ENCODE assay signal across 8 cellular contexts in the genomic region with DNA sequence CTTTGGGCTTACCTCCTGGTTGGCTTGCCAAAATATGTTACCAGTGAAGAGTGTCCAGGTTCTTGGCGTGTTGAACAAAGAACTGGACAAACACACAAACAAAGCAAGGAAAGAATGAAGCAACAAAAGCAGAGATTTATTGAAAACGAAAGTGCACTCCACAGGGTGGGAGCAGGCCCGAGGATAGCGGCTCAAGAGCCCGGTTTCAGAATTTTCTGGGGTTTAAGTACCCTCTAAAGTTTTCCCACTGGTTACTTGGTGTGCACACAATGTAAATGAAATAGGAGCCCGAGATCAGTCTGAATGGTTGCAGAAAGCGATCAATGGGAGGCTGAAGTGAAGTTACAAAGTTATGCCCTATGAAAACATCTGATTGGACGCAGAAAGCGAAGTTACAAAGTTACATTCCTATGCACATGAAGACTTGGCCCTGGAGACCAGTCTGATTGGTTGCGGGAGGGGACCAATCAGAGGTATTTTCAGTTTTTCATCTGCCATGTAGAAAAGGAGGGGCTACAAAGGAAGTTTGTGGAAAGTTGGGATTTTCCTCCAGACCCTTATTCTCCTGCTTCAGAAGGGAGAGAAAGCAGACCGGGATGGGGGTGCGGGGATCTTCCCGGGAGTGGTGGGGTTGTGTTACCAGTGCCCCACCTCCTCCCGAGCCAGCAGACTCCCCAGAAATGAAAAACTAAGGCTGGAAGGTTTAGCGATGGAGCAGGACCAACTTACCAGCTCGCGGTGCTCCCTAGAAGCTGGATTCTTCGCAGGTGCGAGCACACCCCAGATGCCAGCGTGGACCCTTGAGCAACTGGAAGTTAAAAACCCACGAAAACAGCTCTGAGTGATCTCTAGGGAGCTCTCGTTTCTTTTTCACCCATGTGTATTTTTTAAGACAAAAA. TPM values are rescaled to one million over a fixed set of nuclear protein-coding genes. Genes with fewer than 3 reads are reported as not detected.
DNase-seq lines count a peak whose midpoint lies in the region; ATAC-seq, FAIRE-seq and TF ChIP-seq lines count a peak whose summit lies in the region.

A gene (minus strand): TSS at position 325 of the 899 bp plus-strand sequence. CDS start 9,472 bp downstream, outside the sequence.

- H3K9me3 ChIP-seq in AG04450 (ENCODE audit: control insufficient read depth, insufficient read depth, low read length) (no peaks in the 10 kb centered on the region), left lung (no peaks in the 10 kb centered on the region)

- CTCF ChIA-PET in AG04450 (lab: Charles Lee) = no interaction called here

- intact Hi-C loops in left lung (cut with DNase I) = no loop called here

- POLR2A ChIA-PET in AG04450 (lab: Yijun Ruan, JAX) = interaction anchor here (0.9 to 2.1 kb wide), 6 partner anchors 9 to 304 kb away, joined by 3 to 25 read pairs (median 4); a partner anchor contains a TSS

- H3K27me3 ChIP-seq in AG04450 (ENCODE audit: control insufficient read depth, insufficient read depth, low read length) = no peaks in the 10 kb centered on the region
- H3K27me3 ChIP-seq in left lung = no peaks in the 10 kb centered on the region

- ATAC-seq in HG03439 (IDR thresholded peaks at IDR 0.05; ENCODE audit: unreplicated experiment) (peak; percentile 60), left lung (peak; percentile 92)

- no peaks in the 10 kb centered on the region for H3K36me3 ChIP-seq in left lung

- H3K4me3 ChIP-seq in AG04450 (ENCODE audit: low read depth, low read length) (peak within 1 kb of the TSS; percentile 80), WI38 (ENCODE audit: low read depth, low read length) (peak within 1 kb of the TSS; percentile 65), coronary artery (peak within 1 kb of the TSS; percentile 88), left lung (peak within 1 kb of the TSS; percentile 47 to 69)

- H3K4me1 ChIP-seq in left lung = peaks cover 15 to 39% of the 10 kb centered on the region in 2 donors

- FAIRE-seq in GM19239 (lab: Jason Lieb, UNC) = peak; percentile 98

- no peak for TF ChIP-seq CTCF in AG04450 (IDR thresholded peaks at IDR 0.05; ENCODE audit: low read depth, low read length)
- no peak for TF ChIP-seq CTCF in WI38 (IDR thresholded peaks at IDR 0.05; ENCODE audit: low read depth, low read length)
- TF ChIP-seq CTCF in coronary artery (IDR thresholded peaks at IDR 0.05) = no peak
- TF ChIP-seq CTCF in left lung (IDR thresholded peaks at IDR 0.05) = no peak

- peak; percentile 95 for DNase-seq in AG04450 (ENCODE audit: low read depth, low spot score)
- DNase-seq in GM19239 (ENCODE audit: insufficient read length, low spot score) = no peak
- no peak for DNase-seq in coronary artery (ENCODE audit: low spot score)
- DNase-seq in left lung = peak in 1 of 2 donors; percentile 77
- DNase-seq in stimulated activated CD8-positive, alpha-beta memory T cell treated with anti-CD3 and anti-CD28 coated beads, Interleukin-12 subunit alpha, Interleukin-12 subunit beta, amount 100 ng/mL, for 4 hours (ENCODE audit: low read depth) = peak; percentile 33
- DNase-seq in DMS153 treated with DMSO at 0.1 percent for 48 hours (lab: John Stamatoyannopoulos, UW; ENCODE audit: unreplicated experiment) = no peak

- H3K27ac ChIP-seq in AG04450 (ENCODE audit: low read depth, low read length) (peak within 1 kb of the TSS; percentile 99), coronary artery (peak within 1 kb of the TSS; percentile 57 to 93), left lung (peak within 1 kb of the TSS; percentile 91 to 95)

RNA-seq across cellular contexts. Expression of the gene that starts here (rescaled TPM):
- 27.7 and 36.1 TPM in 2 replicates for polyA plus RNA-seq in AG04450 (2011; rRNA removed)
- polyA minus RNA-seq in AG04450 (2011; rRNA and poly(A)+ RNA removed) = 24.3 and 39.0 TPM in 2 replicates
- total RNA-seq in left lung = 10 to 100 TPM; 16.7 to 28.0 TPM

Comparison
In these comparisons a context has a peak if more than half of its experiments do, and no peak if none do; other contexts are left out.
1. DNase-seq: peak in AG04450 (single experiment) and stimulated activated CD8-positive, alpha-beta memory T cell treated with anti-CD3 and anti-CD28 coated beads, Interleukin-12 subunit alpha, Interleukin-12 subunit beta, amount 100 ng/mL, for 4 hours (single experiment); none in GM19239 (single experiment), coronary artery (single experiment) and DMS153 treated with DMSO at 0.1 percent for 48 hours (single experiment).
2. Peak in every context shown above with its lines, with median percentiles within 50 percentile points of each other: H3K27ac ChIP-seq and H3K4me3 ChIP-seq.